In genomic region chr12:121857322-121858246, GRCh38 we compare ENCODE assay signal across 1 cellular context.
TF ChIP-seq lines count a peak whose summit lies in the region.

No MANE protein-coding gene starts in this region.

TF ChIP-seq in HepG2, 621 proteins besides CTCF, POLR2A, EP300 and RAD21 (continues in another document):
- peak; percentile 79 for TF ChIP-seq CEBPG (CRISPR knock-in tag; IDR thresholded peaks at IDR 0.05)
- TF ChIP-seq ZNF383 (CRISPR knock-in tag; IDR thresholded peaks at IDR 0.05; ENCODE audit: borderline replicate concordance): peak; percentile 47; the same call in 1 of the 2 replicates
- TF ChIP-seq ZBTB25 (CRISPR knock-in tag; IDR thresholded peaks at IDR 0.05): peak; percentile 42; the same call in 1 of the 2 replicates
- 0 out of 2 replicates have a peak, but pooled peaks have one; percentile 25 for TF ChIP-seq THRA (CRISPR knock-in tag; IDR thresholded peaks at IDR 0.05; ENCODE audit: borderline replicate concordance)
- TF ChIP-seq ELF3 (CRISPR knock-in tag; IDR thresholded peaks at IDR 0.05): peak; percentile 72
- no peak for TF ChIP-seq ZNF562 (CRISPR knock-in tag; IDR thresholded peaks at IDR 0.05; ENCODE audit: borderline replicate concordance)
- TF ChIP-seq ZHX2 (IDR thresholded peaks at IDR 0.05; ENCODE audit: low read depth): 0 out of 2 replicates have a peak, but pooled peaks have one; percentile 32
- TF ChIP-seq ZHX2 (CRISPR knock-in tag; IDR thresholded peaks at IDR 0.05; ENCODE audit: borderline replicate concordance): no peak
- TF ChIP-seq, protein P1, sequence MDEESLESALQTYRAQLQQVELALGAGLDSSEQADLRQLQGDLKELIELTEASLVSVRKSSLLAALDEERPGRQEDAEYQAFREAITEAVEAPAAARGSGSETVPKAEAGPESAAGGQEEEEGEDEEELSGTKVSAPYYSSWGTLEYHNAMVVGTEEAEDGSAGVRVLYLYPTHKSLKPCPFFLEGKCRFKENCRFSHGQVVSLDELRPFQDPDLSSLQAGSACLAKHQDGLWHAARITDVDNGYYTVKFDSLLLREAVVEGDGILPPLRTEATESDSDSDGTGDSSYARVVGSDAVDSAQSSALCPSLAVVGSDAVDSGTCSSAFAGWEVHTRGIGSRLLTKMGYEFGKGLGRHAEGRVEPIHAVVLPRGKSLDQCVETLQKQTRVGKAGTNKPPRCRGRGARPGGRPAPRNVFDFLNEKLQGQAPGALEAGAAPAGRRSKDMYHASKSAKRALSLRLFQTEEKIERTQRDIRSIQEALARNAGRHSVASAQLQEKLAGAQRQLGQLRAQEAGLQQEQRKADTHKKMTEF (CRISPR knock-in tag; IDR thresholded peaks at IDR 0.05): peak; percentile 58
- TF ChIP-seq GTF3A (CRISPR knock-in tag; conservative IDR thresholded peaks at IDR 0.05): peak; percentile 76; the same call in 1 of the 2 replicates
- TF ChIP-seq KLF16 (CRISPR knock-in tag; IDR thresholded peaks at IDR 0.05): 0 out of 4 replicates have a peak, but pooled peaks of 1 of the 2 experiments have one; percentile 28
- TF ChIP-seq, protein P2, sequence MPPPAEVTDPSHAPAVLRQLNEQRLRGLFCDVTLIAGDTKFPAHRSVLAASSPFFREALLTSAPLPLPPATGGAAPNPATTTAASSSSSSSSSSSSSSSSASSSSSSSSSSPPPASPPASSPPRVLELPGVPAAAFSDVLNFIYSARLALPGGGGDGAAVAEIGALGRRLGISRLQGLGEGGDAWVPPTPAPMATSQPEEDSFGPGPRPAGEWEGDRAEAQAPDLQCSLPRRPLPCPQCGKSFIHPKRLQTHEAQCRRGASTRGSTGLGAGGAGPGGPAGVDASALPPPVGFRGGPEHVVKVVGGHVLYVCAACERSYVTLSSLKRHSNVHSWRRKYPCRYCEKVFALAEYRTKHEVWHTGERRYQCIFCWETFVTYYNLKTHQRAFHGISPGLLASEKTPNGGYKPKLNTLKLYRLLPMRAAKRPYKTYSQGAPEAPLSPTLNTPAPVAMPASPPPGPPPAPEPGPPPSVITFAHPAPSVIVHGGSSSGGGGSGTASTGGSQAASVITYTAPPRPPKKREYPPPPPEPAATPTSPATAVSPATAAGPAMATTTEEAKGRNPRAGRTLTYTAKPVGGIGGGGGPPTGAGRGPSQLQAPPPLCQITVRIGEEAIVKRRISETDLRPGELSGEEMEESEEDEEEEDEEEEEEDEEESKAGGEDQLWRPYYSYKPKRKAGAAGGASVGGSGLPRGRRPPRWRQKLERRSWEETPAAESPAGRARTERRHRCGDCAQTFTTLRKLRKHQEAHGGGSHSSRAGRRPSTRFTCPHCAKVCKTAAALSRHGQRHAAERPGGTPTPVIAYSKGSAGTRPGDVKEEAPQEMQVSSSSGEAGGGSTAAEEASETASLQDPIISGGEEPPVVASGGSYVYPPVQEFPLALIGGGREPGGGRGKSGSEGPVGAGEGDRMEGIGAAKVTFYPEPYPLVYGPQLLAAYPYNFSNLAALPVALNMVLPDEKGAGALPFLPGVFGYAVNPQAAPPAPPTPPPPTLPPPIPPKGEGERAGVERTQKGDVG (CRISPR knock-in tag; IDR thresholded peaks at IDR 0.05; ENCODE audit: borderline replicate concordance): peak; percentile 64; the same call in 1 of the 2 replicates
- TF ChIP-seq ZNF34 (CRISPR knock-in tag; IDR thresholded peaks at IDR 0.05; ENCODE audit: borderline replicate concordance): 0 out of 2 replicates have a peak, but pooled peaks have one; percentile 37
- TF ChIP-seq TCF7 (IDR thresholded peaks at IDR 0.05; ENCODE audit: low read depth): peak; percentile 61; the same call in 1 of the 2 replicates
- TF ChIP-seq ZNF264 (CRISPR knock-in tag; IDR thresholded peaks at IDR 0.05): peak; percentile 68; the same call in 1 of the 2 replicates
- TF ChIP-seq MTA1 (CRISPR knock-in tag; IDR thresholded peaks at IDR 0.05; ENCODE audit: borderline replicate concordance): peak; percentile 76; the same call in 1 of the 2 replicates
- TF ChIP-seq JUN (CRISPR knock-in tag; IDR thresholded peaks at IDR 0.05): peak; percentile 74; the same call in 1 of the 2 replicates
- TF ChIP-seq ZNF75D (CRISPR knock-in tag; IDR thresholded peaks at IDR 0.05; ENCODE audit: borderline replicate concordance): no peak
- peak; percentile 94 for TF ChIP-seq ZMYM3 (CRISPR knock-in tag; IDR thresholded peaks at IDR 0.05)
- 0 out of 2 replicates have a peak, but pooled peaks have one; percentile 48 for TF ChIP-seq ZNF780A (CRISPR knock-in tag; IDR thresholded peaks at IDR 0.05)
- no peak for TF ChIP-seq TAF15 (IDR thresholded peaks at IDR 0.05; ENCODE audit: low read depth, low read length, poor library complexity, severe bottlenecking)
- TF ChIP-seq, protein P3, sequence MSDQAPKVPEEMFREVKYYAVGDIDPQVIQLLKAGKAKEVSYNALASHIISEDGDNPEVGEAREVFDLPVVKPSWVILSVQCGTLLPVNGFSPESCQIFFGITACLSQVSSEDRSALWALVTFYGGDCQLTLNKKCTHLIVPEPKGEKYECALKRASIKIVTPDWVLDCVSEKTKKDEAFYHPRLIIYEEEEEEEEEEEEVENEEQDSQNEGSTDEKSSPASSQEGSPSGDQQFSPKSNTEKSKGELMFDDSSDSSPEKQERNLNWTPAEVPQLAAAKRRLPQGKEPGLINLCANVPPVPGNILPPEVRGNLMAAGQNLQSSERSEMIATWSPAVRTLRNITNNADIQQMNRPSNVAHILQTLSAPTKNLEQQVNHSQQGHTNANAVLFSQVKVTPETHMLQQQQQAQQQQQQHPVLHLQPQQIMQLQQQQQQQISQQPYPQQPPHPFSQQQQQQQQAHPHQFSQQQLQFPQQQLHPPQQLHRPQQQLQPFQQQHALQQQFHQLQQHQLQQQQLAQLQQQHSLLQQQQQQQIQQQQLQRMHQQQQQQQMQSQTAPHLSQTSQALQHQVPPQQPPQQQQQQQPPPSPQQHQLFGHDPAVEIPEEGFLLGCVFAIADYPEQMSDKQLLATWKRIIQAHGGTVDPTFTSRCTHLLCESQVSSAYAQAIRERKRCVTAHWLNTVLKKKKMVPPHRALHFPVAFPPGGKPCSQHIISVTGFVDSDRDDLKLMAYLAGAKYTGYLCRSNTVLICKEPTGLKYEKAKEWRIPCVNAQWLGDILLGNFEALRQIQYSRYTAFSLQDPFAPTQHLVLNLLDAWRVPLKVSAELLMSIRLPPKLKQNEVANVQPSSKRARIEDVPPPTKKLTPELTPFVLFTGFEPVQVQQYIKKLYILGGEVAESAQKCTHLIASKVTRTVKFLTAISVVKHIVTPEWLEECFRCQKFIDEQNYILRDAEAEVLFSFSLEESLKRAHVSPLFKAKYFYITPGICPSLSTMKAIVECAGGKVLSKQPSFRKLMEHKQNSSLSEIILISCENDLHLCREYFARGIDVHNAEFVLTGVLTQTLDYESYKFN (CRISPR knock-in tag; conservative IDR thresholded peaks at IDR 0.05): peak; percentile 98
- TF ChIP-seq, protein P4, sequence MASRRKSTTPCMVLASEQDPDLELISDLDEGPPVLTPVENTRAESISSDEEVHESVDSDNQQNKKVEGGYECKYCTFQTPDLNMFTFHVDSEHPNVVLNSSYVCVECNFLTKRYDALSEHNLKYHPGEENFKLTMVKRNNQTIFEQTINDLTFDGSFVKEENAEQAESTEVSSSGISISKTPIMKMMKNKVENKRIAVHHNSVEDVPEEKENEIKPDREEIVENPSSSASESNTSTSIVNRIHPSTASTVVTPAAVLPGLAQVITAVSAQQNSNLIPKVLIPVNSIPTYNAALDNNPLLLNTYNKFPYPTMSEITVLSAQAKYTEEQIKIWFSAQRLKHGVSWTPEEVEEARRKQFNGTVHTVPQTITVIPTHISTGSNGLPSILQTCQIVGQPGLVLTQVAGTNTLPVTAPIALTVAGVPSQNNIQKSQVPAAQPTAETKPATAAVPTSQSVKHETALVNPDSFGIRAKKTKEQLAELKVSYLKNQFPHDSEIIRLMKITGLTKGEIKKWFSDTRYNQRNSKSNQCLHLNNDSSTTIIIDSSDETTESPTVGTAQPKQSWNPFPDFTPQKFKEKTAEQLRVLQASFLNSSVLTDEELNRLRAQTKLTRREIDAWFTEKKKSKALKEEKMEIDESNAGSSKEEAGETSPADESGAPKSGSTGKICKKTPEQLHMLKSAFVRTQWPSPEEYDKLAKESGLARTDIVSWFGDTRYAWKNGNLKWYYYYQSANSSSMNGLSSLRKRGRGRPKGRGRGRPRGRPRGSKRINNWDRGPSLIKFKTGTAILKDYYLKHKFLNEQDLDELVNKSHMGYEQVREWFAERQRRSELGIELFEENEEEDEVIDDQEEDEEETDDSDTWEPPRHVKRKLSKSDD (CRISPR knock-in tag; IDR thresholded peaks at IDR 0.05; ENCODE audit: low read depth): peak; percentile 89
- TF ChIP-seq, protein P5, sequence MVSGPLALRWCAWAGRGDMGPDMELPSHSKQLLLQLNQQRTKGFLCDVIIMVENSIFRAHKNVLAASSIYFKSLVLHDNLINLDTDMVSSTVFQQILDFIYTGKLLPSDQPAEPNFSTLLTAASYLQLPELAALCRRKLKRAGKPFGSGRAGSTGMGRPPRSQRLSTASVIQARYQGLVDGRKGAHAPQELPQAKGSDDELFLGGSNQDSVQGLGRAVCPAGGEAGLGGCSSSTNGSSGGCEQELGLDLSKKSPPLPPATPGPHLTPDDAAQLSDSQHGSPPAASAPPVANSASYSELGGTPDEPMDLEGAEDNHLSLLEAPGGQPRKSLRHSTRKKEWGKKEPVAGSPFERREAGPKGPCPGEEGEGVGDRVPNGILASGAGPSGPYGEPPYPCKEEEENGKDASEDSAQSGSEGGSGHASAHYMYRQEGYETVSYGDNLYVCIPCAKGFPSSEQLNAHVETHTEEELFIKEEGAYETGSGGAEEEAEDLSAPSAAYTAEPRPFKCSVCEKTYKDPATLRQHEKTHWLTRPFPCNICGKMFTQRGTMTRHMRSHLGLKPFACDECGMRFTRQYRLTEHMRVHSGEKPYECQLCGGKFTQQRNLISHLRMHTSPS (CRISPR knock-in tag; IDR thresholded peaks at IDR 0.05; ENCODE audit: low read depth): peak; percentile 47; the same call in 1 of the 2 replicates
- no peak for TF ChIP-seq RAD51 (IDR thresholded peaks at IDR 0.05; ENCODE audit: borderline replicate concordance)
- TF ChIP-seq HOXA3 (CRISPR knock-in tag; IDR thresholded peaks at IDR 0.05): peak; percentile 91
- no peak for TF ChIP-seq ZNF225 (CRISPR knock-in tag; IDR thresholded peaks at IDR 0.05)
